Comparison of ENCODE assay signal across 8 cellular contexts in genomic region chr14:96363751-96364336, GRCh38. TPM values are rescaled to one million over a fixed set of nuclear protein-coding genes. Genes with fewer than 3 reads are reported as not detected.
DNase-seq lines count a peak whose midpoint lies in the region; ATAC-seq and TF ChIP-seq lines count a peak whose summit lies in the region.

No MANE protein-coding gene starts in this region.

- peaks cover 14% of the 10 kb centered on the region for H3F3A ChIP-seq in neural progenitor cell (ENCODE audit: low read depth)

- H3K36me3 ChIP-seq in neural progenitor cell (no peaks in the 10 kb centered on the region), tibial artery (no peaks in the 10 kb centered on the region)

- peak overlapping the region; percentile 79 for H3K27ac Mint-ChIP-seq in activated T-cell treated with anti-CD3 and anti-CD28 coated beads, Interleukin-2, amount 50 U/mL, for 24 hours
- no peak overlapping the region for H3K27ac Mint-ChIP-seq in neural progenitor cell

- H3K9ac ChIP-seq in neural progenitor cell: peak overlapping the region; percentile 72

- H3K4me3 Mint-ChIP-seq in activated T-cell treated with anti-CD3 and anti-CD28 coated beads, Interleukin-2, amount 50 U/mL, for 24 hours: peak overlapping the region; percentile 87
- peak overlapping the region; percentile 94 for H3K4me3 Mint-ChIP-seq in neural progenitor cell

- peak in 2 of 3 experiments; percentile 2 to 18 for DNase-seq in activated CD8-positive, alpha-beta memory T cell treated with anti-CD3 and anti-CD28 coated beads for 48 hours (ENCODE audit: low read depth in 2 of 3, low spot score in 2 of 3)
- DNase-seq in activated CD8-positive, alpha-beta memory T cell treated with anti-CD3 and anti-CD28 coated beads, Interleukin-2, amount 50 U/mL, for 48 hours: no peak
- DNase-seq in NCI-H524 (lab: John Stamatoyannopoulos, UW) (peak; percentile 86 to 94), fibroblast of villous mesenchyme (ENCODE audit: low read depth) (peak; percentile 82), neural progenitor cell (ENCODE audit: low spot score) (peak; percentile 74), tibial artery (peak in 1 of 2 donors; percentile 27)
- no peak for DNase-seq in activated T-cell treated with anti-CD3 and anti-CD28 coated beads, Interleukin-2, amount 50 U/mL, for 24 hours

- peak overlapping the region; percentile 91 for H3K4me2 ChIP-seq in neural progenitor cell

- ATAC-seq in HG02943 (IDR thresholded peaks at IDR 0.05; ENCODE audit: low read depth, unreplicated experiment): peak; percentile 31

- H4K20me1 ChIP-seq in neural progenitor cell (ENCODE audit: low read depth): peaks cover 51% of the 10 kb centered on the region

- H3K27ac ChIP-seq in neural progenitor cell (peak overlapping the region; percentile 40), tibial artery (peak overlapping the region; percentile 92)

- H3K27me3 Mint-ChIP-seq in activated T-cell treated with anti-CD3 and anti-CD28 coated beads, Interleukin-2, amount 50 U/mL, for 24 hours: no peaks in the 10 kb centered on the region
- H3K27me3 Mint-ChIP-seq in neural progenitor cell (ENCODE audit: insufficient read depth, low read depth): no peaks in the 10 kb centered on the region

- TF ChIP-seq CTCF in fibroblast of villous mesenchyme (IDR thresholded peaks at IDR 0.05; ENCODE audit: insufficient read depth, low read depth, low read length) (no peak), neural progenitor cell (IDR thresholded peaks at IDR 0.05) (no peak), tibial artery (IDR thresholded peaks at IDR 0.05) (no peak)

- H3K9me3 ChIP-seq in neural progenitor cell (ENCODE audit: low read depth): no peaks in the 10 kb centered on the region
- no peaks in the 10 kb centered on the region for H3K9me3 ChIP-seq in tibial artery

- H3K36me3 Mint-ChIP-seq in activated T-cell treated with anti-CD3 and anti-CD28 coated beads, Interleukin-2, amount 50 U/mL, for 24 hours (ENCODE audit: low read depth): peaks cover 26% of the 10 kb centered on the region
- H3K36me3 Mint-ChIP-seq in neural progenitor cell: peaks cover 5% of the 10 kb centered on the region

- no peaks in the 10 kb centered on the region for H3K27me3 ChIP-seq in neural progenitor cell
- no peaks in the 10 kb centered on the region for H3K27me3 ChIP-seq in tibial artery

- H3K9me3 Mint-ChIP-seq in activated T-cell treated with anti-CD3 and anti-CD28 coated beads, Interleukin-2, amount 50 U/mL, for 24 hours: no peaks in the 10 kb centered on the region
- H3K9me3 Mint-ChIP-seq in neural progenitor cell: no peaks in the 10 kb centered on the region

- H2AFZ ChIP-seq in neural progenitor cell (replicated peaks): peak overlapping the region; percentile 27

- peaks cover 93% of the 10 kb centered on the region for H3K79me2 ChIP-seq in neural progenitor cell (ENCODE audit: low read depth)

- intact Hi-C loops in tibial artery (cut with DNase I; ENCODE audit: low total_unique reads): loop anchor here (2.0 kb wide), 1 partner anchor 139 kb away; the partner anchor contains the start of gene PAPOLA

- peaks cover 61% of the 10 kb centered on the region for H3K4me1 Mint-ChIP-seq in activated T-cell treated with anti-CD3 and anti-CD28 coated beads, Interleukin-2, amount 50 U/mL, for 24 hours (ENCODE audit: low read depth)
- peaks cover 44% of the 10 kb centered on the region for H3K4me1 Mint-ChIP-seq in neural progenitor cell

- peaks cover 16% of the 10 kb centered on the region for H3K4me1 ChIP-seq in neural progenitor cell
- peaks cover 0 to 45% (median 19%) of the 10 kb centered on the region in 4 donors for H3K4me1 ChIP-seq in tibial artery

- peak overlapping the region; percentile 95 for H3K4me3 ChIP-seq in fibroblast of villous mesenchyme (ENCODE audit: low read depth, low read length)
- H3K4me3 ChIP-seq in neural progenitor cell: peak overlapping the region; percentile 71
- H3K4me3 ChIP-seq in tibial artery: peak overlapping the region; percentile 94 to 95

RNA-seq across cellular contexts. Expression of gene GSKIP, which starts 0.5 kb away (rescaled TPM):
- 35.8 and 45.8 TPM in 2 replicates for total RNA-seq in fibroblast of villous mesenchyme
- total RNA-seq in neural progenitor cell (ENCODE audit: low replicate concordance): 48.4 and 73.2 TPM in 2 replicates

RNA-seq across cellular contexts. Expression of gene ATG2B, which starts 0.7 kb away (rescaled TPM):
- total RNA-seq in fibroblast of villous mesenchyme (31.6 and 32.4 TPM in 2 replicates), neural progenitor cell (ENCODE audit: low replicate concordance) (11.9 and 12.3 TPM in 2 replicates)

RNA-seq across cellular contexts. Expression of gene AK7, which starts 28.1 kb away (rescaled TPM):
- total RNA-seq in fibroblast of villous mesenchyme: 0.43 and 0.64 TPM in 2 replicates
- 8.0 and 9.0 TPM in 2 replicates for total RNA-seq in neural progenitor cell (ENCODE audit: low replicate concordance)

Comparison
In these comparisons a context has a peak if more than half of its experiments do, and no peak if none do; other contexts are left out.
1. DNase-seq: peak in activated CD8-positive, alpha-beta memory T cell treated with anti-CD3 and anti-CD28 coated beads for 48 hours (2 of 3), NCI-H524 (2 of 2), fibroblast of villous mesenchyme (single experiment) and neural progenitor cell (single experiment); none in activated CD8-positive, alpha-beta memory T cell treated with anti-CD3 and anti-CD28 coated beads, Interleukin-2, amount 50 U/mL, for 48 hours (single experiment) and activated T-cell treated with anti-CD3 and anti-CD28 coated beads, Interleukin-2, amount 50 U/mL, for 24 hours (single experiment).
2. Peak in every context shown above with its lines, with median percentiles within 50 percentile points of each other: H3K4me3 ChIP-seq.